Comparison of ENCODE assay signal across 1 cellular context in the genomic region with DNA sequence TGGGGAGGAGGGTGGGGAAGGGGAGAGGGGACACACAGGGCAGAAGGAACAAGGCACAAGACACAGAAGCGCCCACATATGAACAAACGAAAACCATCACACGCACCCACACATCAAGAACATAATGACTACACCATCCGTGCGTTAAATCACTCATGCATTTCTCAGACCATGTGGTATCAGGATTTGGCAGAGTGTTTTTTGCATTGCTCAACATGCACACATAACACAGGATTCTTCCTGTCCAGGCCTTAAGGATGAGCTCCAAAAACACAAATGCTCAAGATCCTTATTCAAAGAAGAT.
TF ChIP-seq lines count a peak whose summit lies in the region.

No MANE protein-coding gene starts in this region.

TF ChIP-seq in SK-N-SH treated with all-trans-retinoic acid at 6 μM for 48 hours, 23 proteins besides CTCF, POLR2A, EP300 and RAD21 (continued from another document):
- TF ChIP-seq, protein P1, sequence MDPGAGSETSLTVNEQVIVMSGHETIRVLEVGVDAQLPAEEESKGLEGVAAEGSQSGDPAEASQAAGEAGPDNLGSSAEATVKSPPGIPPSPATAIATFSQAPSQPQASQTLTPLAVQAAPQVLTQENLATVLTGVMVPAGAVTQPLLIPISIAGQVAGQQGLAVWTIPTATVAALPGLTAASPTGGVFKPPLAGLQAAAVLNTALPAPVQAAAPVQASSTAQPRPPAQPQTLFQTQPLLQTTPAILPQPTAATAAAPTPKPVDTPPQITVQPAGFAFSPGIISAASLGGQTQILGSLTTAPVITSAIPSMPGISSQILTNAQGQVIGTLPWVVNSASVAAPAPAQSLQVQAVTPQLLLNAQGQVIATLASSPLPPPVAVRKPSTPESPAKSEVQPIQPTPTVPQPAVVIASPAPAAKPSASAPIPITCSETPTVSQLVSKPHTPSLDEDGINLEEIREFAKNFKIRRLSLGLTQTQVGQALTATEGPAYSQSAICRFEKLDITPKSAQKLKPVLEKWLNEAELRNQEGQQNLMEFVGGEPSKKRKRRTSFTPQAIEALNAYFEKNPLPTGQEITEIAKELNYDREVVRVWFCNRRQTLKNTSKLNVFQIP (CRISPR knock-in tag; IDR thresholded peaks at IDR 0.05; ENCODE audit: borderline replicate concordance, low read depth): no peak
- TF ChIP-seq GLIS3 (CRISPR knock-in tag; IDR thresholded peaks at IDR 0.05) (no peak), ESRRG (CRISPR knock-in tag; IDR thresholded peaks at IDR 0.05) (no peak)
